Comparison of ENCODE assay signal across 25 cellular contexts in genomic region chr6:137106183-137106582, GRCh38.
DNase-seq lines count a peak whose midpoint lies in the region; ATAC-seq and TF ChIP-seq lines count a peak whose summit lies in the region.
"Had no signal": no experiment of that assay in that cellular context is flagged by ENCODE, and none has a peak within 500 bp of the region (broad histone marks: within the 10 kb centered on the region; RNA-seq: fewer than 3 reads in every experiment).

No MANE protein-coding gene starts in this region.

- no peak for TF ChIP-seq CTCF in activated B cell treated with CpG ODN at 0.5 μM for 24 hours (IDR thresholded peaks at IDR 0.05)
- TF ChIP-seq CTCF in GM13977 (IDR thresholded peaks at IDR 0.05; ENCODE audit: extremely low read depth, insufficient read depth, missing control alignments): no peak

- no peak for ATAC-seq in activated naive CD8-positive, alpha-beta T cell treated with anti-CD3 and anti-CD28 coated beads, Interleukin-2, amount 50 U/mL, for 24 hours
- ATAC-seq in HG02642 (IDR thresholded peaks at IDR 0.05; ENCODE audit: poor library complexity, unreplicated experiment) (peak; percentile 21), activated B cell treated with CpG ODN at 0.5 μM for 24 hours (ENCODE audit: low read depth) (no peak), GM19455 (IDR thresholded peaks at IDR 0.05; ENCODE audit: unreplicated experiment) (no peak), GM18505 (IDR thresholded peaks at IDR 0.05; ENCODE audit: unreplicated experiment) (no peak)
- ATAC-seq: PC-3, right lobe of liver, WTC11 had no signal

- in situ Hi-C loops in GM13977 (cut with MboI; ENCODE audit: low pct_unique_long_range_greater_than_20kb, low sequenced_read_pairs, unreplicated experiment): no loop called here

- no peak overlapping the region for H3K4me3 Mint-ChIP-seq in activated naive CD8-positive, alpha-beta T cell treated with anti-CD3 and anti-CD28 coated beads, Interleukin-2, amount 50 U/mL, for 24 hours
- no peak overlapping the region for H3K4me3 Mint-ChIP-seq in activated naive CD8-positive, alpha-beta T cell treated with anti-CD3 and anti-CD28 coated beads for 36 hours
- H3K4me3 Mint-ChIP-seq in activated B cell treated with CpG ODN at 0.5 μM for 24 hours: peak overlapping the region; percentile 50
- H3K4me3 Mint-ChIP-seq: activated naive CD8-positive, alpha-beta T cell; stimulated activated naive CD8-positive, alpha-beta T cell treated with anti-CD3 and anti-CD28 coated beads, Interleukin-15, Interleukin-2, amounts not matched to agents 100 ng/mL and 50 ng/mL, for 24 hours; WTC11 had no signal

- peak overlapping the region; percentile 18 for H3K27ac Mint-ChIP-seq in activated naive CD8-positive, alpha-beta T cell treated with anti-CD3 and anti-CD28 coated beads, Interleukin-2, amount 50 U/mL, for 24 hours
- no peak overlapping the region for H3K27ac Mint-ChIP-seq in activated naive CD8-positive, alpha-beta T cell treated with anti-CD3 and anti-CD28 coated beads for 36 hours
- H3K27ac Mint-ChIP-seq in activated B cell treated with CpG ODN at 0.5 μM for 24 hours: peak overlapping the region; percentile 87
- H3K27ac Mint-ChIP-seq: activated naive CD8-positive, alpha-beta T cell; WTC11 had no signal

- POLR2A ChIA-PET in activated B cell treated with CpG ODN at 0.5 μM for 24 hours (lab: Charles Lee): interaction anchor here (0.7 to 3.9 kb wide), 12 partner anchors 9 to 118 kb away, joined by 3 to 33 read pairs (median 4); partner anchors contain the start of gene IFNGR1

- peaks cover 32% of the 10 kb centered on the region for H3K4me1 Mint-ChIP-seq in activated naive CD8-positive, alpha-beta T cell treated with anti-CD3 and anti-CD28 coated beads, Interleukin-2, amount 50 U/mL, for 24 hours
- H3K4me1 Mint-ChIP-seq in activated naive CD8-positive, alpha-beta T cell treated with anti-CD3 and anti-CD28 coated beads for 36 hours: peaks cover 13% of the 10 kb centered on the region
- peaks cover 73% of the 10 kb centered on the region for H3K4me1 Mint-ChIP-seq in activated B cell treated with CpG ODN at 0.5 μM for 24 hours

- H3K27me3 Mint-ChIP-seq in activated naive CD8-positive, alpha-beta T cell treated with anti-CD3 and anti-CD28 coated beads, Interleukin-2, amount 50 U/mL, for 24 hours: no peaks in the 10 kb centered on the region
- peaks cover 3% of the 10 kb centered on the region for H3K27me3 Mint-ChIP-seq in activated naive CD8-positive, alpha-beta T cell treated with anti-CD3 and anti-CD28 coated beads for 36 hours
- H3K27me3 Mint-ChIP-seq in activated B cell treated with CpG ODN at 0.5 μM for 24 hours: no peaks in the 10 kb centered on the region
- H3K27me3 Mint-ChIP-seq: stimulated activated naive CD8-positive, alpha-beta T cell treated with anti-CD3 and anti-CD28 coated beads, Interleukin-15, Interleukin-2, amounts not matched to agents 100 ng/mL and 50 ng/mL, for 24 hours had no signal

- H3K9me3 Mint-ChIP-seq in activated naive CD8-positive, alpha-beta T cell treated with anti-CD3 and anti-CD28 coated beads, Interleukin-2, amount 50 U/mL, for 24 hours: peaks cover 5% of the 10 kb centered on the region
- peaks cover 6% of the 10 kb centered on the region for H3K9me3 Mint-ChIP-seq in activated naive CD8-positive, alpha-beta T cell treated with anti-CD3 and anti-CD28 coated beads for 36 hours
- peaks cover 10% of the 10 kb centered on the region for H3K9me3 Mint-ChIP-seq in activated B cell treated with CpG ODN at 0.5 μM for 24 hours
- H3K9me3 Mint-ChIP-seq: stimulated activated naive CD8-positive, alpha-beta T cell treated with anti-CD3 and anti-CD28 coated beads, Interleukin-15, Interleukin-2, amounts not matched to agents 100 ng/mL and 50 ng/mL, for 24 hours had no signal

- TF ChIP-seq POLR2A in GM18505 (IDR thresholded peaks at IDR 0.05; ENCODE audit: borderline replicate concordance, extremely low read depth, insufficient read depth, insufficient read length): no peak

- CTCF ChIA-PET in activated B cell treated with CpG ODN at 0.5 μM for 24 hours (lab: Charles Lee): interaction anchor here (0.6 to 2.4 kb wide), 12 partner anchors 9 to 897 kb away, joined by 3 to 10 read pairs (median 4); partner anchors contain the start of gene IL22RA2

- H3K36me3 Mint-ChIP-seq in activated naive CD8-positive, alpha-beta T cell treated with anti-CD3 and anti-CD28 coated beads, Interleukin-2, amount 50 U/mL, for 24 hours (ENCODE audit: low read depth): no peaks in the 10 kb centered on the region
- H3K36me3 Mint-ChIP-seq in activated naive CD8-positive, alpha-beta T cell treated with anti-CD3 and anti-CD28 coated beads for 36 hours: no peaks in the 10 kb centered on the region
- peaks cover 2% of the 10 kb centered on the region for H3K36me3 Mint-ChIP-seq in activated B cell treated with CpG ODN at 0.5 μM for 24 hours (ENCODE audit: low read depth)

- DNase-seq in activated naive CD8-positive, alpha-beta T cell treated with anti-CD3 and anti-CD28 coated beads, Interleukin-2, amount 50 U/mL, for 24 hours: no peak
- no peak for DNase-seq in activated naive CD8-positive, alpha-beta T cell treated with anti-CD3 and anti-CD28 coated beads for 36 hours
- no peak for DNase-seq in activated B cell treated with CpG ODN at 0.5 μM for 24 hours
- DNase-seq in activated CD4-positive, alpha-beta T cell treated with anti-CD3 and anti-CD28 coated beads, Interleukin-2, amount 50 U/mL, for 48 hours: no peak
- no peak for DNase-seq in GM13977 (ENCODE audit: low spot score)
- DNase-seq: activated CD4-positive, alpha-beta T cell treated with anti-CD3 and anti-CD28 coated beads, Interleukin-2, amount 50 U/mL, for 4 hours; activated CD8-positive, alpha-beta memory T cell treated with anti-CD3 and anti-CD28 coated beads, Interleukin-2, amount 50 U/mL, for 4 hours; dorsolateral prefrontal cortex; H7; IMR-90; kidney; NCI-H2029 treated with DMSO at 0.1 percent for 48 hours; NCI-H226; PC-3; right lobe of liver; Right ventricle myocardium superior; stimulated activated CD4-positive, alpha-beta T cell treated with anti-CD3 and anti-CD28 coated beads, Interleukin-4, amount 100 ng/mL, for 4 hours; SW 1271; tibial artery had no signal

- intact Hi-C loops in activated B cell treated with CpG ODN at 0.5 μM for 24 hours (cut with micrococcal nuclease): loop anchor here (10.0 kb wide), 1 partner anchor 799 kb away; no protein-coding TSS in a partner anchor
